Comparison of ENCODE assay signal across 17 cellular contexts in the genomic region with DNA sequence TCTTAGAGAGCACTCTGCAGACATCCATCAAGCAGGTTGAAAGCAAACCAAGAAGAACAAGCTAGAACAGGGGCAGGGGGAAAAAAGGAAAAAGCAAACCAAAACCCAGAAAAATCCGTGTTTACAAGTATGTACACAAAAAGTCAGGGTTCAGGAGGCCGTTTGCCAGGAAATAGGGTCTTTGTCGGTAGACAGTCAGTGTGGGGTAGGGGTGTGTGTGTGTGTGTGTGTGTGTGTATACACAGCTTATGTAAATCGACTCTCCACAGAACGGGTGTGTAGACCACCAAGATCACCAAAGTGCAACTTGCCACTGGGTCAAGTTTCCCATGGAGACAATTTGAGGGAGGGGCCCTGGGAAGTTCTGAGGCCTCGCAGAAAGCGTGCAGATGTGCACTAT. TPM values are rescaled to one million over a fixed set of nuclear protein-coding genes. Genes with fewer than 3 reads are reported as not detected.
DNase-seq lines count a peak whose midpoint lies in the region; ATAC-seq and TF ChIP-seq lines count a peak whose summit lies in the region.
"Had no signal": no experiment of that assay in that cellular context is flagged by ENCODE, and none has a peak within 500 bp of the region (broad histone marks: within the 10 kb centered on the region; RNA-seq: fewer than 3 reads in every experiment).

No MANE protein-coding gene starts in this region.

- TF ChIP-seq POLR2A in heart left ventricle (IDR thresholded peaks at IDR 0.05) = no peak

- H3K4me1 ChIP-seq in left ventricle myocardium inferior (peaks cover 73% of the 10 kb centered on the region), heart left ventricle (peaks cover 11 to 67% (median 47%) of the 10 kb centered on the region in 12 donors)
- H3K4me1 ChIP-seq: HAP-1 had no signal

- H3K27me3 ChIP-seq in left ventricle myocardium inferior (ENCODE audit: low read depth) (no peaks in the 10 kb centered on the region), heart left ventricle (no peaks in the 10 kb centered on the region)

- H3K36me3 ChIP-seq in left ventricle myocardium inferior (peaks cover 27% of the 10 kb centered on the region), heart left ventricle (peaks cover 0 to 59% (median 19%) of the 10 kb centered on the region in 9 donors)
- H3K36me3 ChIP-seq: HAP-1 had no signal

- H3K27ac ChIP-seq in left ventricle myocardium inferior (replicated peaks) = peak overlapping the region; percentile 27
- H3K27ac ChIP-seq in heart left ventricle = no peak overlapping the region
- H3K27ac ChIP-seq: GM23248 had no signal

- no peaks in the 10 kb centered on the region for H3K9me3 Mint-ChIP-seq in endothelial cell (ENCODE audit: unreplicated experiment)
- no peaks in the 10 kb centered on the region for H3K9me3 Mint-ChIP-seq in activated naive CD8-positive, alpha-beta T cell treated with anti-CD3 and anti-CD28 coated beads, Interleukin-2, amount 50 U/mL, for 24 hours
- H3K9me3 Mint-ChIP-seq: CD4-positive, alpha-beta T cell had no signal

- peak overlapping the region; percentile 50 for H3K27ac Mint-ChIP-seq in endothelial cell (ENCODE audit: unreplicated experiment)
- no peak overlapping the region for H3K27ac Mint-ChIP-seq in activated naive CD8-positive, alpha-beta T cell treated with anti-CD3 and anti-CD28 coated beads, Interleukin-2, amount 50 U/mL, for 24 hours
- H3K27ac Mint-ChIP-seq: CD4-positive, alpha-beta T cell had no signal

- peak overlapping the region; percentile 60 for H3K4me3 Mint-ChIP-seq in endothelial cell (ENCODE audit: unreplicated experiment)
- no peak overlapping the region for H3K4me3 Mint-ChIP-seq in activated naive CD8-positive, alpha-beta T cell treated with anti-CD3 and anti-CD28 coated beads, Interleukin-2, amount 50 U/mL, for 24 hours
- H3K4me3 Mint-ChIP-seq: CD4-positive, alpha-beta T cell had no signal

- DNase-seq in left ventricle myocardium inferior = no peak
- DNase-seq in heart left ventricle = no peak
- peak; percentile 66 for DNase-seq in RKO (ENCODE audit: low spot score)
- no peak for DNase-seq in endothelial cell (ENCODE audit: low spot score)
- DNase-seq in NAMALWA (ENCODE audit: low spot score) = no peak
- DNase-seq in activated naive CD8-positive, alpha-beta T cell treated with anti-CD3 and anti-CD28 coated beads, Interleukin-2, amount 50 U/mL, for 24 hours = no peak
- DNase-seq in NCI-H2227 (lab: John Stamatoyannopoulos, UW; ENCODE audit: unreplicated experiment) = no peak
- DNase-seq: 8988T; AML-193; C1 segment of cervical spinal cord; Calu3; CD4-positive, alpha-beta T cell; DMS 273 treated with DMSO at 0.1 percent for 48 hours; GM23248; KBM-7 had no signal

- 70 to 81% (median 77%) methylated on average over 7 of the region's 7 CpGs for WGBS in heart left ventricle, 4 donors

- H3K4me1 Mint-ChIP-seq in endothelial cell (ENCODE audit: unreplicated experiment) = peaks cover 83% of the 10 kb centered on the region
- H3K4me1 Mint-ChIP-seq in activated naive CD8-positive, alpha-beta T cell treated with anti-CD3 and anti-CD28 coated beads, Interleukin-2, amount 50 U/mL, for 24 hours = peaks cover 16% of the 10 kb centered on the region

- intact Hi-C loops in left ventricle myocardium inferior (cut with micrococcal nuclease) = loop anchor here (10.0 kb wide), 1 partner anchor 157 kb away; no protein-coding TSS in a partner anchor
- intact Hi-C loops in heart left ventricle (cut with DNase I) = loop anchor here in 3 of 10 donors (10.0 kb wide), 2 partner anchors 157 to 383 kb away; no protein-coding TSS in a partner anchor

- TF ChIP-seq CTCF in left ventricle myocardium inferior (IDR thresholded peaks at IDR 0.05; ENCODE audit: borderline replicate concordance) = no peak
- no peak for TF ChIP-seq CTCF in heart left ventricle (IDR thresholded peaks at IDR 0.05)
- TF ChIP-seq CTCF in endothelial cell (IDR thresholded peaks at IDR 0.05; ENCODE audit: unreplicated experiment) = no peak

- peaks cover 39% of the 10 kb centered on the region for H3K36me3 Mint-ChIP-seq in endothelial cell (ENCODE audit: low read depth, unreplicated experiment)
- H3K36me3 Mint-ChIP-seq in activated naive CD8-positive, alpha-beta T cell treated with anti-CD3 and anti-CD28 coated beads, Interleukin-2, amount 50 U/mL, for 24 hours (ENCODE audit: low read depth) = no peaks in the 10 kb centered on the region

- H3K27me3 Mint-ChIP-seq in endothelial cell (ENCODE audit: unreplicated experiment) = peaks cover 12% of the 10 kb centered on the region
- H3K27me3 Mint-ChIP-seq in activated naive CD8-positive, alpha-beta T cell treated with anti-CD3 and anti-CD28 coated beads, Interleukin-2, amount 50 U/mL, for 24 hours = no peaks in the 10 kb centered on the region

- no peaks in the 10 kb centered on the region for H3K9me3 ChIP-seq in left ventricle myocardium inferior (replicated peaks)
- no peaks in the 10 kb centered on the region for H3K9me3 ChIP-seq in heart left ventricle
- H3K9me3 ChIP-seq: HAP-1 had no signal

- no peak overlapping the region for H3K4me3 ChIP-seq in left ventricle myocardium inferior
- no peak overlapping the region for H3K4me3 ChIP-seq in heart left ventricle
- H3K4me3 ChIP-seq: GM12878, GM23248, HAP-1 had no signal

- ATAC-seq in heart left ventricle = no peak
- ATAC-seq in activated naive CD8-positive, alpha-beta T cell treated with anti-CD3 and anti-CD28 coated beads, Interleukin-2, amount 50 U/mL, for 24 hours = no peak

RNA-seq across cellular contexts. Expression of a gene that starts 13.1 kb away (rescaled TPM):
- total RNA-seq in left ventricle myocardium inferior (10.2 TPM), heart left ventricle (10 to 100 TPM in 5 of 9 donors, 1 to 10 TPM in 4; 4.5 to 21.3 (median 13.8) TPM), endothelial cell (ENCODE audit: unreplicated experiment) (74.2 TPM)
- polyA plus RNA-seq in heart left ventricle = 1 to 10 TPM; 4.5 to 7.2 TPM
